22 cellular contexts compared by ENCODE assay signal in genomic region chr7:47344171-47344955, GRCh38.
"Had no signal": no experiment of that assay in that cellular context is flagged by ENCODE, and none has a peak within 500 bp of the region (broad histone marks: within the 10 kb centered on the region; RNA-seq: fewer than 3 reads in every experiment).

No MANE protein-coding gene starts in this region.

- DNase-seq: activated B cell treated with CpG ODN at 0.5 μM for 24 hours; activated CD4-positive, alpha-beta T cell treated with anti-CD3 and anti-CD28 coated beads for 4 hours; activated CD4-positive, alpha-beta T cell treated with anti-CD3 and anti-CD28 coated beads, Interleukin-2, amount 50 U/mL, for 48 hours; activated CD8-positive, alpha-beta memory T cell treated with anti-CD3 and anti-CD28 coated beads, Interleukin-2, amount 50 U/mL, for 48 hours; activated naive CD4-positive, alpha-beta T cell treated with Interleukin-2 at 50 U/mL for 16 hours; activated naive CD8-positive, alpha-beta T cell treated with anti-CD3 and anti-CD28 coated beads for 36 hours; activated T-cell treated with anti-CD3 and anti-CD28 coated beads, Interleukin-2, amount 50 U/mL, for 4 hours; colonic mucosa; esophagus squamous epithelium; gastrocnemius medialis; hippocampal formation; naive B cell; stimulated activated CD4-positive, alpha-beta T cell treated with anti-CD3 and anti-CD28 coated beads, Interleukin-12 subunit alpha, Interleukin-12 subunit beta, amount 100 ng/mL, for 4 hours; stimulated activated CD4-positive, alpha-beta T cell treated with anti-CD3 and anti-CD28 coated beads, Interleukin-4, amount 100 ng/mL, for 4 hours; T1000; trophoblast cell had no signal

- H3K4me3 ChIP-seq: colonic mucosa, esophagus squamous epithelium, gastrocnemius medialis, neural progenitor cell, prostate gland had no signal

- ATAC-seq: activated T-cell treated with anti-CD3 and anti-CD28 coated beads, Interleukin-2, amount 50 U/mL, for 4 hours; gastrocnemius medialis had no signal

- H3K4me1 ChIP-seq: colonic mucosa, esophagus squamous epithelium, gastrocnemius medialis, neural progenitor cell, prostate gland had no signal

- H3K27ac ChIP-seq: colonic mucosa, esophagus squamous epithelium, gastrocnemius medialis, neural progenitor cell, prostate gland had no signal

- H3K9me3 Mint-ChIP-seq: activated B cell treated with CpG ODN at 0.5 μM for 24 hours; activated naive CD8-positive, alpha-beta T cell treated with anti-CD3 and anti-CD28 coated beads for 36 hours; activated T-cell treated with anti-CD3 and anti-CD28 coated beads, Interleukin-2, amount 50 U/mL, for 4 hours; activated T-helper 2 cell treated with anti-CD3 and anti-CD28 coated beads, Interferon-gamma antibody, Interleukin-2, Interleukin-4, amounts not matched to agents 10 μg/mL and 5 μg/mL and 100 μg/mL, durations not matched to agents 14 hours and 24 hours and 36 hours; central memory CD8-positive, alpha-beta T cell; memory B cell; naive B cell; neural progenitor cell had no signal

- H3K27me3 Mint-ChIP-seq: activated B cell treated with CpG ODN at 0.5 μM for 24 hours; activated naive CD8-positive, alpha-beta T cell treated with anti-CD3 and anti-CD28 coated beads for 36 hours; central memory CD8-positive, alpha-beta T cell; memory B cell; naive B cell had no signal

- H3K27me3 ChIP-seq: colonic mucosa, esophagus squamous epithelium, gastrocnemius medialis, neural progenitor cell had no signal

- H3K27ac Mint-ChIP-seq: activated B cell treated with CpG ODN at 0.5 μM for 24 hours; activated naive CD8-positive, alpha-beta T cell treated with anti-CD3 and anti-CD28 coated beads for 36 hours; activated T-helper 2 cell treated with anti-CD3 and anti-CD28 coated beads, Interferon-gamma antibody, Interleukin-2, Interleukin-4, amounts not matched to agents 10 μg/mL and 5 μg/mL and 100 μg/mL, durations not matched to agents 14 hours and 24 hours and 36 hours; memory B cell; neural progenitor cell had no signal

- H3K36me3 ChIP-seq: colonic mucosa, neural progenitor cell, prostate gland had no signal

- H3K9me3 ChIP-seq: colonic mucosa, esophagus squamous epithelium, gastrocnemius medialis, prostate gland had no signal

- FAIRE-seq: astrocyte had no signal

- H3K4me1 Mint-ChIP-seq: activated B cell treated with CpG ODN at 0.5 μM for 24 hours; activated naive CD8-positive, alpha-beta T cell treated with anti-CD3 and anti-CD28 coated beads for 36 hours; central memory CD8-positive, alpha-beta T cell; naive B cell had no signal

- H3K36me3 Mint-ChIP-seq: activated naive CD8-positive, alpha-beta T cell treated with anti-CD3 and anti-CD28 coated beads for 36 hours; neural progenitor cell had no signal

- H3K4me3 Mint-ChIP-seq: activated B cell treated with CpG ODN at 0.5 μM for 24 hours; activated naive CD8-positive, alpha-beta T cell treated with anti-CD3 and anti-CD28 coated beads for 36 hours; activated T-cell treated with anti-CD3 and anti-CD28 coated beads, Interleukin-2, amount 50 U/mL, for 4 hours; central memory CD8-positive, alpha-beta T cell; memory B cell; naive B cell; neural progenitor cell had no signal
